7 cellular contexts compared by ENCODE assay signal in the genomic region with DNA sequence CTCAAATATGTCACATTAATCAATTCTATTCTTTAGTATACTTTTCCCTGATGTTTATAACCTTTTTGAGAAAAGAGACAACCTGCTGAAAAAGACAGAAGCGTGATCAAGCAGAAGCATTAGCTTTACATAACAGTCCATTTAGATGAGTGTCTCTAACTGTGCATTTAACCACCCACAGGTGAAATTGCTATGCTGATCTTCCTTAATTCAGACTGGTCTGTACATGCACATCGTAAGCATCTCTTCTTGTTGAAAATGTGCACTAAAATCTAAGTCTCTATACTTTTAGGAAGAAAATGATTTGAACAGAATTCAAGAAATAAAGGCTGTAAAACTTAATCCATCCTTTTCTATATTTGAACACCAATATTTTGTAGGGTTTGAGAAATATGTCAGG.
"Had no signal": no experiment of that assay in that cellular context is flagged by ENCODE, and none has a peak within 500 bp of the region (broad histone marks: within the 10 kb centered on the region; RNA-seq: fewer than 3 reads in every experiment).

No MANE protein-coding gene starts in this region.

- H2AFZ ChIP-seq: GM23248 had no signal

- DNase-seq: GM23248, GOT3, H7, HFFc6 had no signal

- H3K27ac ChIP-seq: GM23248, HL-60 had no signal

- H3K4me3 Mint-ChIP-seq: HFFc6, IgD-negative memory B cell had no signal

- H3K9ac ChIP-seq: GM23248 had no signal

- H3K27ac Mint-ChIP-seq: HFFc6, IgD-negative memory B cell had no signal

- H3K36me3 Mint-ChIP-seq: IgD-negative memory B cell had no signal

- H3K4me3 ChIP-seq: GM23248, HAP-1 had no signal

- H3K27me3 Mint-ChIP-seq: IgD-negative memory B cell had no signal

- H3K9me3 ChIP-seq: HAP-1 had no signal

- H3K36me3 ChIP-seq: HAP-1 had no signal
